In the genomic region with DNA sequence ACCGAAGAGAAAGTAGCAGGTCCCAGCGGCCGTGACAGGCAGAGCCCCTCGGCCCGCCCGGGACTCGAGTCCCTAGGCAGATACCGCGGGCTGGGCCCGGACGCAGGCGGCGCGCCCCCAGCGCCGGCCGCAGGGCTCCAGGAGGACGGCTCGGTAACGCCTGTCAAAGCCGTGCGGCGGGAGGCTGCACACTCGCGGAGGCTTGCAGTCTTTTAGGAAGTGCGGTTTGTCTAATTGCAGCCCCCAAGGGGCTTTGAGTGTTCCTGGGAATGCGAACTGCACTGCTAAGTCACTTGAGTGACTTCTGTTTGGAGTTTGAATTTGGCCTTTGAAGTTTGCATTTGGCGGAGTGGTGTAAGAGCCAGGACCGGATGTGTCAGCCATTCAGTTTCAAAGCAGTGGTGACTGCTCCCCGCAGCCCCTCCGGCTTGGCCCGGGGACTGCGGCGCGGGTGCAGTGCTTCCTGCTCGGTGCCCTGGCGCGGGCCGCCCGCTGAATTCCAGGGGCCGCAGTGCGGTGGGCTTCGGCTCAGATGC, we compare ENCODE assay signal across 8 cellular contexts. TPM values are rescaled to one million over a fixed set of nuclear protein-coding genes. Genes with fewer than 3 reads are reported as not detected.
A peak's percentile ranks its signal among the peaks of the same experiment; 100 is the strongest.
DNase-seq lines count a peak whose midpoint lies in the region; ATAC-seq and TF ChIP-seq lines count a peak whose summit lies in the region.

No MANE protein-coding gene starts in this region.

- peak overlapping the region; percentile 91 for H3K4me2 ChIP-seq in trophoblast cell (ENCODE audit: low read length)

- WGBS in trophoblast cell (ENCODE audit: extremely low coverage, insufficient coverage, insufficient read length): no CpG with 5 or more reads among the region's 43 CpGs

- H3K36me3 ChIP-seq in cardiac muscle cell (no peaks in the 10 kb centered on the region), trophoblast cell (ENCODE audit: control insufficient read depth in 1 of 2, insufficient read depth in 2 of 2, low read length in 2 of 2) (no peaks in the 10 kb centered on the region)

- H4K12ac ChIP-seq in trophoblast cell (ENCODE audit: low read depth, low read length): no peak overlapping the region

- peaks cover 43% of the 10 kb centered on the region for H3K4me1 Mint-ChIP-seq in activated naive CD8-positive, alpha-beta T cell treated with anti-CD3 and anti-CD28 coated beads for 36 hours

- peak overlapping the region; percentile 73 for H3K27ac Mint-ChIP-seq in activated naive CD8-positive, alpha-beta T cell treated with anti-CD3 and anti-CD28 coated beads for 36 hours

- peaks cover 9% of the 10 kb centered on the region for H3K36me3 Mint-ChIP-seq in activated naive CD8-positive, alpha-beta T cell treated with anti-CD3 and anti-CD28 coated beads for 36 hours

- peak overlapping the region; percentile 79 for H3K4me3 Mint-ChIP-seq in activated naive CD8-positive, alpha-beta T cell treated with anti-CD3 and anti-CD28 coated beads for 36 hours

- DNase-seq in D341Med (ENCODE audit: low spot score) (peak; percentile 69), SK-N-DZ (ENCODE audit: low spot score) (peak; percentile 48), cardiac muscle cell (ENCODE audit: low read depth in 1 of 2, low spot score in 1 of 2) (peak; percentile 57 to 74), trophoblast cell (peak; percentile 75 to 77), NCI-H1930 (lab: John Stamatoyannopoulos, UW) (no peak)
- peak; percentile 72 for DNase-seq in activated naive CD8-positive, alpha-beta T cell treated with anti-CD3 and anti-CD28 coated beads for 36 hours

- H3K79me2 ChIP-seq in trophoblast cell (ENCODE audit: control insufficient read depth, insufficient read depth, low read length, poor library complexity): peaks cover 16% of the 10 kb centered on the region

- peaks cover 22% of the 10 kb centered on the region for H3K79me1 ChIP-seq in trophoblast cell (ENCODE audit: low read length)

- ATAC-seq in GM19438 (IDR thresholded peaks at IDR 0.05; ENCODE audit: low read depth, unreplicated experiment) (peak; percentile 47), HG03469 (IDR thresholded peaks at IDR 0.05; ENCODE audit: unreplicated experiment) (peak; percentile 34)

- peak overlapping the region; percentile 99 for H4K8ac ChIP-seq in trophoblast cell (ENCODE audit: low read depth, low read length)

- H4K91ac ChIP-seq in trophoblast cell (ENCODE audit: low read depth, low read length): peak overlapping the region; percentile 99

- H3K9me3 Mint-ChIP-seq in activated naive CD8-positive, alpha-beta T cell treated with anti-CD3 and anti-CD28 coated beads for 36 hours: no peaks in the 10 kb centered on the region

- H3K18ac ChIP-seq in trophoblast cell (ENCODE audit: low read length): peak overlapping the region; percentile 99

- no peak overlapping the region for H2BK12ac ChIP-seq in trophoblast cell (ENCODE audit: low read length)

- peak; percentile 9 for TF ChIP-seq CTCF in cardiac muscle cell (IDR thresholded peaks at IDR 0.05; ENCODE audit: low read depth, low read length)

- peak overlapping the region; percentile 97 for H3K27ac ChIP-seq in cardiac muscle cell
- H3K27ac ChIP-seq in trophoblast cell (ENCODE audit: low read depth, low read length): peak overlapping the region; percentile 97

- no peak overlapping the region for H3K23ac ChIP-seq in trophoblast cell (ENCODE audit: low read length)

- H3K4me3 ChIP-seq in cardiac muscle cell (peak overlapping the region; percentile 99), trophoblast cell (ENCODE audit: low read depth, low read length) (peak overlapping the region; percentile 98)

- H2BK5ac ChIP-seq in trophoblast cell (ENCODE audit: low read depth, low read length, poor library complexity): peak overlapping the region; percentile 100

- H2BK120ac ChIP-seq in trophoblast cell (ENCODE audit: insufficient read depth, low read length, poor library complexity): peak overlapping the region; percentile 96

- no peak overlapping the region for H2AK5ac ChIP-seq in trophoblast cell (ENCODE audit: low read length)

- H3K27me3 Mint-ChIP-seq in activated naive CD8-positive, alpha-beta T cell treated with anti-CD3 and anti-CD28 coated beads for 36 hours: peaks cover 3% of the 10 kb centered on the region

- peaks cover 23% of the 10 kb centered on the region for H3K4me1 ChIP-seq in cardiac muscle cell (ENCODE audit: low read depth)
- peaks cover 4 to 8% of the 10 kb centered on the region in 2 experiments for H3K4me1 ChIP-seq in trophoblast cell (ENCODE audit: control insufficient read depth in 1 of 2, insufficient read depth in 2 of 2, low read length in 2 of 2)

- no peaks in the 10 kb centered on the region for H3K9me3 ChIP-seq in cardiac muscle cell (ENCODE audit: low read depth)
- H3K9me3 ChIP-seq in trophoblast cell (ENCODE audit: insufficient read depth, low read depth, low read length): no peaks in the 10 kb centered on the region

- H3K14ac ChIP-seq in trophoblast cell (ENCODE audit: low read length): peak overlapping the region; percentile 100

- peak overlapping the region; percentile 85 for H3K4ac ChIP-seq in trophoblast cell (ENCODE audit: low read depth, low read length)

- H2AFZ ChIP-seq in trophoblast cell (ENCODE audit: insufficient read depth, low read length, poor library complexity): no peak overlapping the region

- H3K9ac ChIP-seq in trophoblast cell (ENCODE audit: low read length): peak overlapping the region; percentile 99

- H3K27me3 ChIP-seq in cardiac muscle cell (no peaks in the 10 kb centered on the region), trophoblast cell (ENCODE audit: insufficient read depth, low read length) (no peaks in the 10 kb centered on the region)

RNA-seq across cellular contexts. Expression of a gene that starts 1.3 kb away (rescaled TPM):
- polyA plus RNA-seq in SK-N-DZ (2014; cell fraction: cytosol; rRNA removed): 6.0 and 7.7 TPM in 2 replicates
- polyA plus RNA-seq in SK-N-DZ (2014; cell fraction: nucleus; rRNA removed): 6.1 and 6.8 TPM in 2 replicates
- 10 to 100 TPM; 10.1 to 10.6 TPM for total RNA-seq in activated naive CD8-positive, alpha-beta T cell treated with anti-CD3 and anti-CD28 coated beads for 36 hours
- 18.4 and 24.0 TPM in 2 replicates for total RNA-seq in cardiac muscle cell
- 11.2 and 14.5 TPM in 2 replicates for polyA plus RNA-seq in cardiac muscle cell
- polyA plus RNA-seq in trophoblast cell (2013): 13.4 and 13.5 TPM in 2 replicates

Comparison
In these comparisons a context has a peak if more than half of its experiments do, and no peak if none do; other contexts are left out.
1. DNase-seq: peak in D341Med (single experiment), SK-N-DZ (single experiment), activated naive CD8-positive, alpha-beta T cell treated with anti-CD3 and anti-CD28 coated beads for 36 hours (single experiment), cardiac muscle cell (2 of 2) and trophoblast cell (2 of 2); none in NCI-H1930 (0 of 2).